ENCODE assay signal across 31 cellular contexts in genomic region chr18:63005306-63005705, GRCh38.
"Had no signal": no experiment of that assay in that cellular context is flagged by ENCODE, and none has a peak within 500 bp of the region (broad histone marks: within the 10 kb centered on the region; RNA-seq: fewer than 3 reads in every experiment).

No MANE protein-coding gene starts in this region.

- H3K27ac ChIP-seq: RWPE1, WERI-Rb-1 had no signal

- ATAC-seq: activated CD8-positive, alpha-beta memory T cell treated with anti-CD3 and anti-CD28 coated beads, Interleukin-2, amount 10 ng/mL, durations not matched to agents 7 days and 5 days; activated naive CD8-positive, alpha-beta T cell treated with anti-CD3 and anti-CD28 coated beads, Interleukin-2, amount 50 U/mL, for 24 hours; PC-3; Right ventricle myocardium inferior had no signal

- H3K36me3 ChIP-seq: WERI-Rb-1 had no signal

- H3K9me3 Mint-ChIP-seq: activated CD4-positive, alpha-beta memory T cell treated with anti-CD3 and anti-CD28 coated beads, Interleukin-2, amount 10 ng/mL, durations not matched to agents 7 days and 5 days; activated naive CD4-positive, alpha-beta T cell treated with anti-CD3 and anti-CD28 coated beads, Interleukin-2, amount 10 ng/mL, durations not matched to agents 7 days and 5 days; activated naive CD8-positive, alpha-beta T cell treated with anti-CD3 and anti-CD28 coated beads, Interleukin-2, amount 50 U/mL, for 24 hours had no signal

- DNase-seq: activated CD4-positive, alpha-beta memory T cell treated with anti-CD3 and anti-CD28 coated beads, Interleukin-2, amount 10 ng/mL, durations not matched to agents 7 days and 5 days; activated CD4-positive, alpha-beta T cell treated with anti-CD3 and anti-CD28 coated beads for 1 hour; activated CD4-positive, alpha-beta T cell treated with anti-CD3 and anti-CD28 coated beads for 48 hours; activated CD4-positive, CD25-positive, alpha-beta regulatory T cell; activated CD8-positive, alpha-beta memory T cell treated with anti-CD3 and anti-CD28 coated beads for 24 hours; activated CD8-positive, alpha-beta memory T cell treated with anti-CD3 and anti-CD28 coated beads, Interleukin-2, amount 10 ng/mL, durations not matched to agents 7 days and 5 days; activated effector memory CD4-positive, alpha-beta T cell treated with Interleukin-2 at 50 U/mL for 16 hours; activated naive CD4-positive, alpha-beta T cell treated with anti-CD3 and anti-CD28 coated beads, Interleukin-2, amount 10 ng/mL, durations not matched to agents 7 days and 5 days; activated naive CD8-positive, alpha-beta T cell treated with anti-CD3 and anti-CD28 coated beads, Interleukin-2, amount 50 U/mL, for 24 hours; activated T-cell treated with anti-CD3 and anti-CD28 coated beads, Interleukin-2, amount 50 U/mL, for 48 hours; anterior cingulate cortex; NCI-H1105; NCI-H1417 treated with DMSO at 0.1 percent for 48 hours; NCI-H1694; NCI-H1930; NCI-H2081 treated with DMSO at 0.1 percent for 48 hours; NCI-H226; NCI-H446 treated with DMSO at 0.1 percent for 48 hours; NCI-H524; NK-92 treated with Interleukin-12 subunit alpha and Interleukin-12 subunit beta, amount 100 ng/mL, for 24 hours; PC-3; SW 1271; T-helper 1 cell; T-helper 2 cell; T1000; WERI-Rb-1 had no signal

- H3K4me3 ChIP-seq: K562 had no signal

- H3K4me3 Mint-ChIP-seq: activated CD4-positive, alpha-beta memory T cell treated with anti-CD3 and anti-CD28 coated beads, Interleukin-2, amount 10 ng/mL, durations not matched to agents 7 days and 5 days; activated CD8-positive, alpha-beta memory T cell treated with anti-CD3 and anti-CD28 coated beads, Interleukin-2, amount 10 ng/mL, durations not matched to agents 7 days and 5 days; activated naive CD4-positive, alpha-beta T cell treated with anti-CD3 and anti-CD28 coated beads, Interleukin-2, amount 10 ng/mL, durations not matched to agents 7 days and 5 days; activated naive CD8-positive, alpha-beta T cell; activated naive CD8-positive, alpha-beta T cell treated with anti-CD3 and anti-CD28 coated beads, Interleukin-2, amount 50 U/mL, for 24 hours; brain had no signal

- H3K27me3 Mint-ChIP-seq: activated naive CD8-positive, alpha-beta T cell; activated naive CD8-positive, alpha-beta T cell treated with anti-CD3 and anti-CD28 coated beads, Interleukin-2, amount 50 U/mL, for 24 hours; brain had no signal

- H3K27ac Mint-ChIP-seq: activated CD4-positive, alpha-beta memory T cell treated with anti-CD3 and anti-CD28 coated beads, Interleukin-2, amount 10 ng/mL, durations not matched to agents 7 days and 5 days; activated CD8-positive, alpha-beta memory T cell treated with anti-CD3 and anti-CD28 coated beads, Interleukin-2, amount 10 ng/mL, durations not matched to agents 7 days and 5 days; activated naive CD4-positive, alpha-beta T cell treated with anti-CD3 and anti-CD28 coated beads, Interleukin-2, amount 10 ng/mL, durations not matched to agents 7 days and 5 days; activated naive CD8-positive, alpha-beta T cell; activated naive CD8-positive, alpha-beta T cell treated with anti-CD3 and anti-CD28 coated beads, Interleukin-2, amount 50 U/mL, for 24 hours had no signal

- H3K4me1 Mint-ChIP-seq: activated CD4-positive, alpha-beta memory T cell treated with anti-CD3 and anti-CD28 coated beads, Interleukin-2, amount 10 ng/mL, durations not matched to agents 7 days and 5 days; activated CD8-positive, alpha-beta memory T cell treated with anti-CD3 and anti-CD28 coated beads, Interleukin-2, amount 10 ng/mL, durations not matched to agents 7 days and 5 days; activated naive CD4-positive, alpha-beta T cell treated with anti-CD3 and anti-CD28 coated beads, Interleukin-2, amount 10 ng/mL, durations not matched to agents 7 days and 5 days; activated naive CD8-positive, alpha-beta T cell treated with anti-CD3 and anti-CD28 coated beads, Interleukin-2, amount 50 U/mL, for 24 hours; brain had no signal

- H3K36me3 Mint-ChIP-seq: activated CD8-positive, alpha-beta memory T cell treated with anti-CD3 and anti-CD28 coated beads, Interleukin-2, amount 10 ng/mL, durations not matched to agents 7 days and 5 days; activated naive CD4-positive, alpha-beta T cell treated with anti-CD3 and anti-CD28 coated beads, Interleukin-2, amount 10 ng/mL, durations not matched to agents 7 days and 5 days; activated naive CD8-positive, alpha-beta T cell; brain had no signal
